Comparison of ENCODE assay signal across 17 cellular contexts in genomic region chr1:218866507-218866906, GRCh38.
A peak's percentile ranks its signal among the peaks of the same experiment; 100 is the strongest.
DNase-seq lines count a peak whose midpoint lies in the region; TF ChIP-seq lines count a peak whose summit lies in the region.
"Had no signal": no experiment of that assay in that cellular context is flagged by ENCODE, and none has a peak within 500 bp of the region (broad histone marks: within the 10 kb centered on the region; RNA-seq: fewer than 3 reads in every experiment).

No MANE protein-coding gene starts in this region.

- H2AFZ ChIP-seq in ACC112 (ENCODE audit: low read length, unreplicated experiment): no peak overlapping the region

- intact Hi-C loops in Calu3 (cut with micrococcal nuclease; ENCODE audit: unreplicated experiment): no loop called here

- no peak for TF ChIP-seq CTCF in Calu3 (IDR thresholded peaks at IDR 0.05; ENCODE audit: unreplicated experiment)

- H3K4me1 Mint-ChIP-seq in Calu3 (ENCODE audit: low read depth, unreplicated experiment): peaks cover 70% of the 10 kb centered on the region
- H3K4me1 Mint-ChIP-seq: CD14-positive monocyte; CD8-positive, alpha-beta memory T cell had no signal

- H3K27me3 ChIP-seq in ACC112 (ENCODE audit: insufficient read depth, low read length): no peaks in the 10 kb centered on the region
- H3K27me3 ChIP-seq: BE2C; BLaER1 treated with 17β-estradiol and CSF1 and Interleukin-3, amounts not matched to agents 10 nM and 100 nM had no signal

- BruUV-seq in Calu3 (replicated peaks; lab: Mats Ljungman, UMichigan): no TSS peak

- H3K36me3 Mint-ChIP-seq in Calu3 (ENCODE audit: insufficient read depth, unreplicated experiment): no peaks in the 10 kb centered on the region
- H3K36me3 Mint-ChIP-seq: CD14-positive monocyte; CD8-positive, alpha-beta memory T cell had no signal

- CTCF ChIA-PET in Calu3 (lab: Charles Lee): interaction anchor here (0.6 to 1.8 kb wide), 3 partner anchors 8 to 59 kb away, joined by 3 to 8 read pairs (median 4); no protein-coding TSS in a partner anchor

- H3K27me3 Mint-ChIP-seq in Calu3 (ENCODE audit: unreplicated experiment): no peaks in the 10 kb centered on the region
- H3K27me3 Mint-ChIP-seq: CD4-positive, alpha-beta T cell; CD8-positive, alpha-beta memory T cell had no signal

- no peak overlapping the region for H3K4me3 ChIP-seq in ACC112 (ENCODE audit: low read depth, low read length)
- H3K4me3 ChIP-seq: BLaER1 treated with 17β-estradiol and CSF1 and Interleukin-3, amounts not matched to agents 10 nM and 100 nM had no signal

- H3K27ac ChIP-seq in ACC112 (ENCODE audit: low read depth, low read length): peak overlapping the region; percentile 82
- H3K27ac ChIP-seq: BLaER1 treated with 17β-estradiol and CSF1 and Interleukin-3, amounts not matched to agents 10 nM and 100 nM had no signal

- peaks cover 10% of the 10 kb centered on the region for H3K9me3 Mint-ChIP-seq in Calu3 (ENCODE audit: low read depth, unreplicated experiment)

- peak overlapping the region; percentile 8 for H3K27ac Mint-ChIP-seq in Calu3 (ENCODE audit: unreplicated experiment)
- H3K27ac Mint-ChIP-seq: CD14-positive monocyte; CD4-positive, alpha-beta T cell; CD8-positive, alpha-beta memory T cell had no signal

- DNase-seq in Calu3 (no peak), SK-N-DZ (ENCODE audit: low spot score) (peak; percentile 83), inferior parietal cortex (ENCODE audit: extremely low spot score) (no peak), NCI-H526 (lab: John Stamatoyannopoulos, UW) (no peak), epidermal melanocyte (ENCODE audit: insufficient read length, low spot score) (no peak)
- DNase-seq: ACHN; AML-193; BE2C; CD4-positive, alpha-beta T cell; CD8-positive, alpha-beta memory T cell; DMS153; DND-41; GOT3; HCEC 1CT had no signal

- H3K36me3 ChIP-seq in ACC112 (ENCODE audit: insufficient read depth, low read length): no peaks in the 10 kb centered on the region
- H3K36me3 ChIP-seq: BE2C; BLaER1 treated with 17β-estradiol and CSF1 and Interleukin-3, amounts not matched to agents 10 nM and 100 nM had no signal

- H3K4me1 ChIP-seq in ACC112 (ENCODE audit: control insufficient read depth, insufficient read depth, low read length, unreplicated experiment): peaks cover 34% of the 10 kb centered on the region
- H3K4me1 ChIP-seq: BE2C had no signal

- no peak overlapping the region for H3K4me3 Mint-ChIP-seq in Calu3 (ENCODE audit: low read depth, unreplicated experiment)
- H3K4me3 Mint-ChIP-seq: CD14-positive monocyte; CD4-positive, alpha-beta T cell; CD8-positive, alpha-beta memory T cell had no signal

- H3K79me2 ChIP-seq in ACC112 (ENCODE audit: control insufficient read depth, insufficient read depth, low read length, unreplicated experiment): no peaks in the 10 kb centered on the region
